Comparison of ENCODE assay signal across 35 cellular contexts in genomic region chr18:11932393-11932792, GRCh38. TPM values are rescaled to one million over a fixed set of nuclear protein-coding genes. Genes with fewer than 3 reads are reported as not detected.
A peak's percentile ranks its signal among the peaks of the same experiment; 100 is the strongest.
DNase-seq lines count a peak whose midpoint lies in the region; ATAC-seq, FAIRE-seq and TF ChIP-seq lines count a peak whose summit lies in the region.
"Had no signal": no experiment of that assay in that cellular context is flagged by ENCODE, and none has a peak within 500 bp of the region (broad histone marks: within the 10 kb centered on the region; RNA-seq: fewer than 3 reads in every experiment).

No MANE protein-coding gene starts in this region.

- H3K27me3 ChIP-seq in H1 (replicated peaks in 1 of 4; ENCODE audit: control insufficient read depth in 3 of 4, extremely low read depth in 1 of 4, insufficient read depth in 3 of 4, low read length in 3 of 4) = no peaks in the 10 kb centered on the region
- H3K27me3 ChIP-seq in neuronal stem cell (ENCODE audit: control insufficient read depth in 3 of 3, insufficient read depth in 3 of 3, low read depth in 1 of 3, low read length in 3 of 3) = peaks cover 0 to 3% (median 0%) of the 10 kb centered on the region in 3 experiments
- H3K27me3 ChIP-seq in testis = no peaks in the 10 kb centered on the region
- H3K27me3 ChIP-seq: BE2C; BLaER1; BLaER1 treated with 17β-estradiol and CSF1 and Interleukin-3, amounts not matched to agents 10 nM and 100 nM had no signal

- H3K4ac ChIP-seq in H1 (replicated peaks; ENCODE audit: insufficient read length, low read depth, low read length) = no peak overlapping the region
- no peak overlapping the region for H3K4ac ChIP-seq in neuronal stem cell (ENCODE audit: low read length)

- H2BK120ac ChIP-seq in H1 (replicated peaks; ENCODE audit: low read depth, low read length) (no peak overlapping the region), neuronal stem cell (ENCODE audit: low read depth, low read length) (no peak overlapping the region)

- no peak overlapping the region for H3K4me3 ChIP-seq in H1 (ENCODE audit: extremely low read depth in 1 of 4, insufficient read depth in 2 of 4, low read depth in 3 of 4, low read length in 4 of 4)
- H3K4me3 ChIP-seq in neuronal stem cell (ENCODE audit: low read length in 2 of 2) = peak overlapping the region in 1 of 2 donors; percentile 54
- H3K4me3 ChIP-seq in testis = no peak overlapping the region
- H3K4me3 ChIP-seq: A549; BLaER1; BLaER1 treated with 17β-estradiol and CSF1 and Interleukin-3, amounts not matched to agents 10 nM and 100 nM had no signal

- 0 out of 2 replicates have a peak overlapping the region, but pooled peaks have one; percentile 24 for H2AK5ac ChIP-seq in H1 (ENCODE audit: low read depth, low read length)
- no peak overlapping the region for H2AK5ac ChIP-seq in neuronal stem cell (ENCODE audit: low read depth, low read length)

- DNase-seq in H1 (ENCODE audit: low read depth in 1 of 2, low spot score in 2 of 2) (no peak), neuronal stem cell (ENCODE audit: low spot score) (no peak), urothelium cell line (ENCODE audit: low spot score) (no peak), glutamatergic neuron (no peak), testis (no peak)
- no peak for DNase-seq in activated naive CD8-positive, alpha-beta T cell treated with anti-CD3 and anti-CD28 coated beads, Interleukin-2, amount 50 U/mL, for 24 hours
- DNase-seq: 8988T; ACHN; AML-193; BE2C; C1 segment of cervical spinal cord; Calu3; CD4-positive, alpha-beta memory T cell; CD4-positive, alpha-beta T cell; CD4-positive, CD25-positive, alpha-beta regulatory T cell; CD8-positive, alpha-beta memory T cell; CD8-positive, alpha-beta T cell; COR-L47; DMS 273 treated with DMSO at 0.1 percent for 48 hours; DMS153; DMS53; DMS79; DMS79 treated with DMSO at 0.1 percent for 48 hours; DND-41; EL had no signal

- no peak overlapping the region for H4K5ac ChIP-seq in H1 (ENCODE audit: insufficient read length, low read depth, low read length)

- no peak overlapping the region for H2BK20ac ChIP-seq in H1 (ENCODE audit: low read length)

- H3K27ac Mint-ChIP-seq in activated naive CD8-positive, alpha-beta T cell treated with anti-CD3 and anti-CD28 coated beads, Interleukin-2, amount 50 U/mL, for 24 hours = no peak overlapping the region
- H3K27ac Mint-ChIP-seq in glutamatergic neuron (ENCODE audit: unreplicated experiment) = no peak overlapping the region
- H3K27ac Mint-ChIP-seq: B cell; CD4-positive, alpha-beta memory T cell; CD4-positive, alpha-beta T cell; CD4-positive, CD25-positive, alpha-beta regulatory T cell; CD8-positive, alpha-beta memory T cell; CD8-positive, alpha-beta T cell had no signal

- H2BK12ac ChIP-seq in H1 (ENCODE audit: low read depth, low read length) (no peak overlapping the region), neuronal stem cell (ENCODE audit: low read length) (no peak overlapping the region)

- H2BK15ac ChIP-seq in H1 (ENCODE audit: low read length) = no peak overlapping the region
- no peak overlapping the region for H2BK15ac ChIP-seq in neuronal stem cell (ENCODE audit: low read length)

- CTCF ChIA-PET in H1 (lab: Charles Lee; ENCODE audit: partially characterized antibody) = interaction anchor here (0.6 to 11.0 kb wide), 14 partner anchors 15 to 116 kb away, joined by 3 to 99 read pairs (median 3); no protein-coding TSS in a partner anchor

- no peak for TF ChIP-seq POLR2A in H1 (IDR thresholded peaks at IDR 0.05; ENCODE audit: control extremely low read depth in 1 of 2, low read depth in 2 of 2, low read length in 2 of 2)
- TF ChIP-seq POLR2A in testis (IDR thresholded peaks at IDR 0.05) = no peak

- intact Hi-C loops in testis (cut with DNase I; ENCODE audit: low total_unique reads) = no loop called here

- H4K8ac ChIP-seq in H1 (ENCODE audit: extremely low read depth, insufficient read depth, low read length) (no peak overlapping the region), neuronal stem cell (ENCODE audit: low read depth, low read length) (no peak overlapping the region)

- H3K9ac ChIP-seq in H1 (replicated peaks in 1 of 4; ENCODE audit: extremely low read depth in 1 of 4, low read depth in 3 of 4, low read length in 3 of 4) (no peak overlapping the region), neuronal stem cell (ENCODE audit: low read depth, low read length, poor library complexity) (no peak overlapping the region)
- H3K9ac ChIP-seq: BLaER1; BLaER1 treated with 17β-estradiol and CSF1 and Interleukin-3, amounts not matched to agents 10 nM and 100 nM had no signal

- H3K27me3 Mint-ChIP-seq in activated naive CD8-positive, alpha-beta T cell treated with anti-CD3 and anti-CD28 coated beads, Interleukin-2, amount 50 U/mL, for 24 hours = no peaks in the 10 kb centered on the region
- peaks cover 5% of the 10 kb centered on the region for H3K27me3 Mint-ChIP-seq in glutamatergic neuron (ENCODE audit: unreplicated experiment)
- H3K27me3 Mint-ChIP-seq: CD4-positive, alpha-beta memory T cell; CD4-positive, alpha-beta T cell had no signal

- no peak overlapping the region for H3K4me3 Mint-ChIP-seq in activated naive CD8-positive, alpha-beta T cell treated with anti-CD3 and anti-CD28 coated beads, Interleukin-2, amount 50 U/mL, for 24 hours
- H3K4me3 Mint-ChIP-seq in glutamatergic neuron (ENCODE audit: unreplicated experiment) = no peak overlapping the region
- H3K4me3 Mint-ChIP-seq: B cell; CD14-positive monocyte; CD4-positive, alpha-beta memory T cell; CD4-positive, alpha-beta T cell; CD4-positive, CD25-positive, alpha-beta regulatory T cell; CD8-positive, alpha-beta memory T cell; CD8-positive, alpha-beta T cell had no signal

- no peak overlapping the region for H3K14ac ChIP-seq in H1 (ENCODE audit: insufficient read length)
- no peak overlapping the region for H3K14ac ChIP-seq in neuronal stem cell (ENCODE audit: low read length)

- no peaks in the 10 kb centered on the region for H3K36me3 ChIP-seq in H1 (ENCODE audit: control insufficient read depth in 2 of 4, insufficient read depth in 4 of 4, low read length in 3 of 4)
- H3K36me3 ChIP-seq in neuronal stem cell (replicated peaks in 1 of 2; ENCODE audit: control insufficient read depth in 2 of 2, insufficient read depth in 2 of 2, low read length in 2 of 2) = no peaks in the 10 kb centered on the region
- H3K36me3 ChIP-seq in testis (ENCODE audit: low read depth, missing control alignments) = no peaks in the 10 kb centered on the region
- H3K36me3 ChIP-seq: BE2C; BLaER1; BLaER1 treated with 17β-estradiol and CSF1 and Interleukin-3, amounts not matched to agents 10 nM and 100 nM had no signal

- TF ChIP-seq CTCF in H1 (IDR thresholded peaks at IDR 0.05; ENCODE audit: control extremely low read depth in 1 of 3, insufficient read depth in 1 of 3, low read depth in 1 of 3, low read length in 3 of 3) (no peak), glutamatergic neuron (IDR thresholded peaks at IDR 0.05; ENCODE audit: partially characterized antibody, unreplicated experiment) (no peak), testis (IDR thresholded peaks at IDR 0.05) (no peak)

- H3K9me3 ChIP-seq in H1 (ENCODE audit: insufficient read depth in 2 of 2, low read depth in 1 of 2, low read length in 1 of 2) (no peaks in the 10 kb centered on the region), neuronal stem cell (replicated peaks in 1 of 2; ENCODE audit: control insufficient read depth in 2 of 2, insufficient read depth in 1 of 2, low read depth in 1 of 2, low read length in 2 of 2) (no peaks in the 10 kb centered on the region), testis (no peaks in the 10 kb centered on the region)
- H3K9me3 ChIP-seq: A549; BE2C; BLaER1; BLaER1 treated with 17β-estradiol and CSF1 and Interleukin-3, amounts not matched to agents 10 nM and 100 nM; Caco-2 had no signal

- H4K91ac ChIP-seq in H1 (replicated peaks; ENCODE audit: insufficient read length, low read length) (no peak overlapping the region), neuronal stem cell (ENCODE audit: low read depth, low read length, poor library complexity) (peak overlapping the region; percentile 94)

- ATAC-seq in activated naive CD8-positive, alpha-beta T cell treated with anti-CD3 and anti-CD28 coated beads, Interleukin-2, amount 50 U/mL, for 24 hours = no peak
- ATAC-seq: A549; CD8-positive, alpha-beta T cell had no signal

- H3K36me3 Mint-ChIP-seq in activated naive CD8-positive, alpha-beta T cell treated with anti-CD3 and anti-CD28 coated beads, Interleukin-2, amount 50 U/mL, for 24 hours (ENCODE audit: low read depth) = no peaks in the 10 kb centered on the region
- no peaks in the 10 kb centered on the region for H3K36me3 Mint-ChIP-seq in glutamatergic neuron (ENCODE audit: unreplicated experiment)
- H3K36me3 Mint-ChIP-seq: CD14-positive monocyte; CD4-positive, alpha-beta memory T cell; CD4-positive, CD25-positive, alpha-beta regulatory T cell; CD8-positive, alpha-beta memory T cell; CD8-positive, alpha-beta T cell had no signal

- TF ChIP-seq EP300 in H1 (IDR thresholded peaks at IDR 0.05; ENCODE audit: borderline replicate concordance in 1 of 2, low read depth in 2 of 2, low read length in 2 of 2) = no peak

- no peak overlapping the region for H3K56ac ChIP-seq in H1 (replicated peaks; ENCODE audit: insufficient read length, low read depth, low read length)

- H4K20me1 ChIP-seq in H1 (replicated peaks in 1 of 2; ENCODE audit: control insufficient read depth in 1 of 2, insufficient read depth in 2 of 2, low read length in 2 of 2) = no peaks in the 10 kb centered on the region
- H4K20me1 ChIP-seq: BLaER1; BLaER1 treated with 17β-estradiol and CSF1 and Interleukin-3, amounts not matched to agents 10 nM and 100 nM had no signal

- POLR2A ChIA-PET in H1 (lab: Charles Lee; ENCODE audit: partially characterized antibody) = interaction anchor here (1.2 kb wide), 1 partner anchor 14 kb away, joined by 4 read pairs; no protein-coding TSS in a partner anchor

- no peaks in the 10 kb centered on the region for H3K23me2 ChIP-seq in H1 (ENCODE audit: low read depth, low read length)

- H3K79me1 ChIP-seq in H1 (ENCODE audit: low read depth, low read length) (no peaks in the 10 kb centered on the region), neuronal stem cell (ENCODE audit: low read depth, low read length) (no peaks in the 10 kb centered on the region)

- no peaks in the 10 kb centered on the region for H3K4me1 Mint-ChIP-seq in activated naive CD8-positive, alpha-beta T cell treated with anti-CD3 and anti-CD28 coated beads, Interleukin-2, amount 50 U/mL, for 24 hours
- H3K4me1 Mint-ChIP-seq in glutamatergic neuron (ENCODE audit: low read depth, unreplicated experiment) = no peaks in the 10 kb centered on the region
- H3K4me1 Mint-ChIP-seq: B cell; CD4-positive, alpha-beta memory T cell; CD8-positive, alpha-beta memory T cell had no signal

- FAIRE-seq in H1 (lab: Jason Lieb, UNC) = no peak
- peak; percentile 23 for FAIRE-seq in urothelium cell line (lab: Jason Lieb, UNC)
- FAIRE-seq: A204.1, A549, D721Med had no signal

- H3K79me2 ChIP-seq in H1 (ENCODE audit: control insufficient read depth in 1 of 2, insufficient read depth in 2 of 2, low read length in 2 of 2) = no peaks in the 10 kb centered on the region

- no peak for TF ChIP-seq RAD21 in H1 (IDR thresholded peaks at IDR 0.05 in 1 of 2, conservative IDR thresholded peaks at IDR 0.05 in 1 of 2; ENCODE audit: low read depth in 2 of 2, low read length in 2 of 2)

- H3K18ac ChIP-seq in H1 (ENCODE audit: extremely low read depth, low read length) (no peak overlapping the region), neuronal stem cell (ENCODE audit: low read length) (peak overlapping the region; percentile 52)

- no peak overlapping the region for H3K27ac ChIP-seq in H1 (ENCODE audit: low read depth, low read length)
- no peak overlapping the region for H3K27ac ChIP-seq in neuronal stem cell (replicated peaks; ENCODE audit: low read length)
- no peak overlapping the region for H3K27ac ChIP-seq in testis
- H3K27ac ChIP-seq: 22Rv1; A549; BLaER1; BLaER1 treated with 17β-estradiol and CSF1 and Interleukin-3, amounts not matched to agents 10 nM and 100 nM; C4-2B had no signal

- H3K23ac ChIP-seq in H1 (ENCODE audit: insufficient read length) = no peak overlapping the region
- H3K23ac ChIP-seq in neuronal stem cell (ENCODE audit: low read depth, low read length, poor library complexity) = no peak overlapping the region

- H3K4me1 ChIP-seq in H1 (replicated peaks in 1 of 4; ENCODE audit: control insufficient read depth in 3 of 4, insufficient read depth in 4 of 4, low read length in 3 of 4) = no peaks in the 10 kb centered on the region; a peak in 1 of 7 replicates
- H3K4me1 ChIP-seq in neuronal stem cell (ENCODE audit: control insufficient read depth in 2 of 2, insufficient read depth in 1 of 2, low read depth in 1 of 2, low read length in 2 of 2) = no peaks in the 10 kb centered on the region
- no peaks in the 10 kb centered on the region for H3K4me1 ChIP-seq in testis
- H3K4me1 ChIP-seq: A549, BE2C, BLaER1 had no signal

- WGBS in H1 (ENCODE audit: extremely low coverage in 1 of 2, insufficient coverage in 1 of 2, insufficient read length in 1 of 2, insufficient replicate concordance in 2 of 2, low coverage in 1 of 2, low lambda C conversion rate in 2 of 2, missing lambda C conversion rate in 1 of 2), 2 experiments = 90% methylated on average over 14 of the region's 14 CpGs; no CpG with 5 or more reads in 1 of the 2 experiments
- no CpG with 5 or more reads among the region's 14 CpGs for WGBS in neuronal stem cell (ENCODE audit: extremely low coverage in 2 of 2, insufficient read length in 2 of 2, insufficient replicate concordance in 1 of 2), 2 donors
- WGBS in testis, 2 donors = 92 to 99% methylated on average over 14 of the region's 14 CpGs

- no peak overlapping the region for H2AFZ ChIP-seq in H1 (ENCODE audit: low read length)
- no peak overlapping the region for H2AFZ ChIP-seq in neuronal stem cell (ENCODE audit: low read length)

- H3K9me3 Mint-ChIP-seq in activated naive CD8-positive, alpha-beta T cell treated with anti-CD3 and anti-CD28 coated beads, Interleukin-2, amount 50 U/mL, for 24 hours = no peaks in the 10 kb centered on the region
- no peaks in the 10 kb centered on the region for H3K9me3 Mint-ChIP-seq in glutamatergic neuron (ENCODE audit: unreplicated experiment)
- H3K9me3 Mint-ChIP-seq: CD14-positive monocyte; CD4-positive, alpha-beta memory T cell; CD4-positive, alpha-beta T cell; CD4-positive, CD25-positive, alpha-beta regulatory T cell; CD8-positive, alpha-beta memory T cell; CD8-positive, alpha-beta T cell had no signal

- H2BK5ac ChIP-seq in H1 (ENCODE audit: low read depth, low read length) = no peak overlapping the region
- H2BK5ac ChIP-seq in neuronal stem cell (ENCODE audit: low read length) = no peak overlapping the region

- H3K4me2 ChIP-seq in H1 (ENCODE audit: insufficient read depth in 1 of 2, low read depth in 2 of 2, low read length in 2 of 2) (no peak overlapping the region), neuronal stem cell (ENCODE audit: insufficient read depth, low read length, poor library complexity, severe bottlenecking) (no peak overlapping the region)
- H3K4me2 ChIP-seq: A549; BLaER1; BLaER1 treated with 17β-estradiol and CSF1 and Interleukin-3, amounts not matched to agents 10 nM and 100 nM had no signal

RNA-seq across cellular contexts. Expression of gene MPPE1, which starts 24.3 kb away (rescaled TPM):
- total RNA-seq in H1 (2021; fragmentation: NEBNext Ultra II Directional; extraction: Animal tissue kit (Norgen Biotek cat#: 25700)) = 20.9 and 22.1 TPM in 2 replicates
- polyA plus RNA-seq in H1 (2011; rRNA removed) = 13.1 and 13.7 TPM in 2 replicates
- 16.8 TPM for polyA plus RNA-seq in H1 (2011; cell fraction: cytosol; rRNA removed)
- 38.3 TPM for polyA plus RNA-seq in H1 (2011; cell fraction: nucleus; rRNA removed)
- polyA plus RNA-seq in H1 (2012, experiment 1 of 2) = 18.6 to 29.5 TPM (median 24.5 TPM) in 4 replicates
- 7.4 TPM for polyA plus RNA-seq in H1 (2012, experiment 2 of 2)
- polyA plus RNA-seq in H1 (2013, experiment 1 of 2) = 17.2 TPM
- 16.3 TPM for polyA plus RNA-seq in H1 (2013, experiment 2 of 2)
- polyA minus RNA-seq in H1 (2011; rRNA and poly(A)+ RNA removed) = 10.2 and 15.1 TPM in 2 replicates
- polyA minus RNA-seq in H1 (2011; cell fraction: cytosol; rRNA and poly(A)+ RNA removed) = 11.2 TPM
- 28.3 TPM for polyA minus RNA-seq in H1 (2011; cell fraction: nucleus; rRNA and poly(A)+ RNA removed)
- 7.6 TPM for polyA plus RNA-seq in neuronal stem cell (2013, experiment 1 of 2)
- polyA plus RNA-seq in neuronal stem cell (2013, experiment 2 of 2) = 8.1 TPM
- total RNA-seq in glutamatergic neuron (ENCODE audit: unreplicated experiment) = 31.8 TPM
- 10 to 100 TPM; 28.3 to 37.5 TPM for total RNA-seq in testis
- 32.8 TPM for polyA plus RNA-seq in testis (ENCODE audit: insufficient read depth, low read depth, low replicate concordance)

RNA-seq across cellular contexts. Expression of gene IMPA2, which starts 48.9 kb away (rescaled TPM):
- total RNA-seq in H1 (2021; fragmentation: NEBNext Ultra II Directional; extraction: Animal tissue kit (Norgen Biotek cat#: 25700)) = 135 and 140 TPM in 2 replicates
- polyA plus RNA-seq in H1 (2011; rRNA removed) = 102 and 146 TPM in 2 replicates
- 83.6 TPM for polyA plus RNA-seq in H1 (2011; cell fraction: cytosol; rRNA removed)
- 162 TPM for polyA plus RNA-seq in H1 (2011; cell fraction: nucleus; rRNA removed)
- 132 to 157 TPM (median 152 TPM) in 4 replicates for polyA plus RNA-seq in H1 (2012, experiment 1 of 2)
- 207 TPM for polyA plus RNA-seq in H1 (2012, experiment 2 of 2)
- 90.4 TPM for polyA plus RNA-seq in H1 (2013, experiment 1 of 2)
- 90.8 TPM for polyA plus RNA-seq in H1 (2013, experiment 2 of 2)
- polyA minus RNA-seq in H1 (2011; rRNA and poly(A)+ RNA removed) = 46.3 and 73.7 TPM in 2 replicates
- 42.6 TPM for polyA minus RNA-seq in H1 (2011; cell fraction: cytosol; rRNA and poly(A)+ RNA removed)
- 46.7 TPM for polyA minus RNA-seq in H1 (2011; cell fraction: nucleus; rRNA and poly(A)+ RNA removed)
- 71.9 TPM for polyA plus RNA-seq in neuronal stem cell (2013, experiment 1 of 2)
- 69.5 TPM for polyA plus RNA-seq in neuronal stem cell (2013, experiment 2 of 2)
- total RNA-seq in glutamatergic neuron (ENCODE audit: unreplicated experiment) = 103 TPM
- total RNA-seq in testis = 10 to 100 TPM; 16.6 to 21.3 TPM
- 16.7 TPM for polyA plus RNA-seq in testis (ENCODE audit: insufficient read depth, low read depth, low replicate concordance)
